8 cellular contexts compared by ENCODE assay signal in the genomic region with DNA sequence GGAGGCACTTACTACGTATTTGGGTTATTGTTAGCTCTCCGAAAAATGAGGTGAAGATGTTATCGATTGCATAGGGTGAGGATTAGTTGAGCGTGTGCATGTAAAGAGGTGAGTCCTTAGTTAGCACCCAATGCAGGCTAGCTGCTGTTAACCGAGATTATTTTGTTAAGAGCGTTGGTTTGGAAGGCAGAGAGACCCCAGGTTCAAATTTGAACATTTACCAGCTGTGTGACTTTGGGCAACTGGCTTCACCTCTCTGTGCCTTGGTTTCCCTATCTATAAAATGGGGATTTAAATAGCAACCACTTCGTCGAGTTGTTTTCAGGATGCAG. TPM values are rescaled to one million over a fixed set of nuclear protein-coding genes. Genes with fewer than 3 reads are reported as not detected.
DNase-seq lines count a peak whose midpoint lies in the region; ATAC-seq and TF ChIP-seq lines count a peak whose summit lies in the region.

No MANE protein-coding gene starts in this region.

- peak overlapping the region; percentile 83 for H3K27ac ChIP-seq in DOHH2 (ENCODE audit: low read depth, low read length)
- H3K27ac ChIP-seq in ovary, result no peak overlapping the region

- peak overlapping the region; percentile 87 for H3K4me3 ChIP-seq in DOHH2 (ENCODE audit: low read length)
- peak overlapping the region; percentile 98 for H3K4me3 ChIP-seq in endocrine pancreas (ENCODE audit: control insufficient read depth, insufficient read depth, low read length)
- peak overlapping the region; percentile 92 for H3K4me3 ChIP-seq in ovary

- no peak for TF ChIP-seq EP300 in ovary (IDR thresholded peaks at IDR 0.05)

- H3K9ac ChIP-seq in endocrine pancreas (ENCODE audit: control insufficient read depth, insufficient read depth, low read length), result peak overlapping the region; percentile 89

- H4K20me1 ChIP-seq in DOHH2 (ENCODE audit: control insufficient read depth, insufficient read depth, low read depth, low read length), result no peaks in the 10 kb centered on the region

- H3K27me3 ChIP-seq in DOHH2 (ENCODE audit: control insufficient read depth, low read length) (no peaks in the 10 kb centered on the region), endocrine pancreas (ENCODE audit: control insufficient read depth, insufficient read depth, low read length) (no peaks in the 10 kb centered on the region), ovary (no peaks in the 10 kb centered on the region)

- H3K79me2 ChIP-seq in DOHH2 (ENCODE audit: control insufficient read depth, low read length), result peaks cover 57% of the 10 kb centered on the region

- H3K36me3 ChIP-seq in DOHH2 (ENCODE audit: control insufficient read depth, low read length) (peaks cover 12% of the 10 kb centered on the region), endocrine pancreas (ENCODE audit: control insufficient read depth, insufficient read depth, low read length) (no peaks in the 10 kb centered on the region), ovary (no peaks in the 10 kb centered on the region)

- ATAC-seq in HG02973 (IDR thresholded peaks at IDR 0.05; ENCODE audit: unreplicated experiment), result no peak

- peak; percentile 54 for DNase-seq in NCI-H748 treated with DMSO at 0.1 percent for 48 hours (lab: John Stamatoyannopoulos, UW)
- DNase-seq in ovary, result no peak
- no peak for DNase-seq in GM19238 (ENCODE audit: insufficient read length, low spot score)
- DNase-seq in ecto neural progenitor cell (ENCODE audit: low spot score), result no peak
- DNase-seq in AG20443 (ENCODE audit: low spot score), result no peak

- peaks cover 16% of the 10 kb centered on the region for H3F3A ChIP-seq in DOHH2 (ENCODE audit: control insufficient read depth, insufficient read depth)

- H3K9me3 ChIP-seq in DOHH2 (ENCODE audit: control insufficient read depth, insufficient read depth, low read length), result no peaks in the 10 kb centered on the region
- no peaks in the 10 kb centered on the region for H3K9me3 ChIP-seq in endocrine pancreas (ENCODE audit: control insufficient read depth, low read length)
- no peaks in the 10 kb centered on the region for H3K9me3 ChIP-seq in ovary

- H3K9me2 ChIP-seq in DOHH2 (replicated peaks; ENCODE audit: control insufficient read depth, low read length), result no peaks in the 10 kb centered on the region

- TF ChIP-seq CTCF in DOHH2 (IDR thresholded peaks at IDR 0.05; ENCODE audit: low read depth, low read length, poor library complexity, severe bottlenecking) (no peak), ovary (IDR thresholded peaks at IDR 0.05) (no peak)

- peak overlapping the region; percentile 75 for H3K4me2 ChIP-seq in DOHH2 (ENCODE audit: low read length)

- peaks cover 75% of the 10 kb centered on the region for H3K4me1 ChIP-seq in DOHH2 (ENCODE audit: control insufficient read depth, low read length)
- H3K4me1 ChIP-seq in endocrine pancreas (ENCODE audit: control insufficient read depth, insufficient read depth, low read length), result peaks cover 10% of the 10 kb centered on the region
- peaks cover 5% of the 10 kb centered on the region for H3K4me1 ChIP-seq in ovary (ENCODE audit: insufficient read depth)

- intact Hi-C loops in ovary (cut with DNase I), result loop anchor here in 2 of 4 donors (10.0 kb wide), 1 partner anchor 317 kb away; a partner anchor contains a TSS

- WGBS in ovary, 3 donors, result 4 to 11% (median 8%) methylated on average over 8 of the region's 8 CpGs

- TF ChIP-seq POLR2A in ovary (IDR thresholded peaks at IDR 0.05), result no peak

RNA-seq across cellular contexts. Expression of a gene that starts 0.7 kb away (rescaled TPM):
- 10 to 100 TPM; 12.0 to 27.9 (median 19.5) TPM for total RNA-seq in ovary
- polyA plus RNA-seq in ovary, result 10 to 100 TPM in 1 of 2 donors, 1 to 10 TPM in 1; 4.5 to 18.1 TPM

RNA-seq across cellular contexts. Expression of a gene that starts 1.3 kb away (rescaled TPM):
- total RNA-seq in ovary, result not detected
- polyA plus RNA-seq in ovary, result not detected
